In genomic region chr11:16926868-16927267, GRCh38 we compare ENCODE assay signal across 19 cellular contexts.
"Had no signal": no experiment of that assay in that cellular context is flagged by ENCODE, and none has a peak within 500 bp of the region (broad histone marks: within the 10 kb centered on the region; RNA-seq: fewer than 3 reads in every experiment).

No MANE protein-coding gene starts in this region.

- H3K9me3 ChIP-seq: heart left ventricle, mucosa of descending colon, pancreas, psoas muscle, right lobe of liver, testis, tibial nerve had no signal

- H3K4me3 ChIP-seq: coronary artery, mucosa of descending colon, pancreas, psoas muscle, right lobe of liver, testis, tibial nerve had no signal

- DNase-seq: effector CD8-positive, alpha-beta T cell; heart left ventricle; hippocampal formation; kidney glomerular epithelial cell; mammary epithelial cell; mucosa of descending colon; naive thymus-derived CD8-positive, alpha-beta T cell; occipital lobe; pancreas; psoas muscle; retina; right lobe of liver; stimulated activated CD4-positive, alpha-beta T cell treated with anti-CD3 and anti-CD28 coated beads, Interleukin-4, amount 100 ng/mL, for 1 hour; stimulated activated CD8-positive, alpha-beta memory T cell treated with anti-CD3 and anti-CD28 coated beads, Interleukin-4, amount 100 ng/mL, for 48 hours; stimulated activated naive CD8-positive, alpha-beta T cell treated with anti-CD3 and anti-CD28 coated beads, Interleukin-15, Interleukin-2, amounts not matched to agents 100 U/mL and 50 U/mL, for 24 hours; testis had no signal

- H3K27me3 ChIP-seq: pancreas, right lobe of liver, testis had no signal

- H3K36me3 ChIP-seq: heart left ventricle, pancreas, right lobe of liver, tibial nerve had no signal

- H3K27ac ChIP-seq: coronary artery, pancreas, psoas muscle, right lobe of liver, testis had no signal

- ATAC-seq: mucosa of descending colon; naive thymus-derived CD8-positive, alpha-beta T cell; pancreas; psoas muscle; right lobe of liver; stimulated activated effector memory CD8-positive, alpha-beta T cell treated with anti-CD3 and anti-CD28 coated beads, Interleukin-12 subunit alpha, Interleukin-12 subunit beta, amount 100 ng/mL, for 72 hours; stimulated activated naive CD8-positive, alpha-beta T cell treated with anti-CD3 and anti-CD28 coated beads, Interleukin-15, Interleukin-2, amounts not matched to agents 100 U/mL and 50 U/mL, for 24 hours had no signal
